8 cellular contexts compared by ENCODE assay signal in genomic region chr16:19294156-19294649, GRCh38. TPM values are rescaled to one million over a fixed set of nuclear protein-coding genes. Genes with fewer than 3 reads are reported as not detected.
DNase-seq lines count a peak whose midpoint lies in the region; ATAC-seq and TF ChIP-seq lines count a peak whose summit lies in the region.
"Had no signal": no experiment of that assay in that cellular context is flagged by ENCODE, and none has a peak within 500 bp of the region (broad histone marks: within the 10 kb centered on the region; RNA-seq: fewer than 3 reads in every experiment).

No MANE protein-coding gene starts in this region.

- no peaks in the 10 kb centered on the region for H3K9me3 ChIP-seq in upper lobe of right lung

- TF ChIP-seq CTCF in upper lobe of right lung (IDR thresholded peaks at IDR 0.05): no peak

- no peak overlapping the region for H3K4me3 ChIP-seq in upper lobe of right lung

- H3K27ac ChIP-seq in upper lobe of right lung: no peak overlapping the region

- intact Hi-C loops in upper lobe of right lung (cut with DNase I): no loop called here

- ATAC-seq in HG02852 (IDR thresholded peaks at IDR 0.05; ENCODE audit: unreplicated experiment): peak; percentile 92
- ATAC-seq in left lobe of liver: peak; percentile 62
- ATAC-seq in upper lobe of right lung: peak; percentile 94

- no peaks in the 10 kb centered on the region for H3K36me3 ChIP-seq in upper lobe of right lung

- peaks cover 9% of the 10 kb centered on the region for H3K4me1 ChIP-seq in upper lobe of right lung

- DNase-seq in GM19240 (ENCODE audit: insufficient read length, low spot score) (peak; percentile 35), SKM-1 treated with dmso at 0.1 percent for 144 hours (lab: John Stamatoyannopoulos, UW; ENCODE audit: unreplicated experiment) (peak; percentile 94), left lobe of liver (ENCODE audit: low spot score) (no peak), upper lobe of right lung (peak; percentile 81), NCI-H2107 (lab: John Stamatoyannopoulos, UW) (no peak), NCI-H748 treated with DMSO at 0.1 percent for 48 hours (lab: John Stamatoyannopoulos, UW) (no peak)

- no peaks in the 10 kb centered on the region for H3K27me3 ChIP-seq in upper lobe of right lung

RNA-seq across cellular contexts. Expression of gene CLEC19A, which starts 8.7 kb away (rescaled TPM):
- total RNA-seq in left lobe of liver (not detected), upper lobe of right lung (0.17 TPM)
- total RNA-seq: M059J had no signal

Comparison
In these comparisons a context has a peak if more than half of its experiments do, and no peak if none do; other contexts are left out.
1. DNase-seq: peak in GM19240 (single experiment), SKM-1 treated with dmso at 0.1 percent for 144 hours (single experiment) and upper lobe of right lung (single experiment); none in left lobe of liver (single experiment), NCI-H2107 (single experiment) and NCI-H748 treated with DMSO at 0.1 percent for 48 hours (single experiment).
2. Peak in every context shown above with its lines, with median percentiles within 50 percentile points of each other: ATAC-seq.